In the genomic region with DNA sequence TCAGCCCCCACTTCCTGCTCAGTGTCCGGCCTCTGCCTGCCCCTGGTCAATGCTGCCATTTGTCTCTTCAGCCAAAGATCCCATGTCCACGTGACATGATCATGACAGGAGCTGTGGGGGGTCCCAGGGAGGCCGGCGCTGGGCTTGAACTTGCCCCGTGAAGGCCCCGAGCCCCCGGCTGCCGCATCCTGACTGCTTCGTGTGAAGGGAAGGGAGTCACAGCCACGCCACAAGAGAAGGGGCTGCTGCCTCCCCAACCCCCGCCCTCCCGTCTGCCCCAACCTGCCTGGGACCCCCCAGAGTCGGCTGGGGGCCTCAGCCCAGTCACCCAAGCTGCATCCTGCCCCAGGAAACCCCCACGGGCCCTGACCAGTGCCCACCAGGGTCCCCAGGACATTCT, we compare ENCODE assay signal across 7 cellular contexts. TPM values are rescaled to one million over a fixed set of nuclear protein-coding genes. Genes with fewer than 3 reads are reported as not detected.
"Had no signal": no experiment of that assay in that cellular context is flagged by ENCODE, and none has a peak within 500 bp of the region (broad histone marks: within the 10 kb centered on the region; RNA-seq: fewer than 3 reads in every experiment).

No MANE protein-coding gene starts in this region.

- H3K27ac Mint-ChIP-seq: IgD-negative memory B cell had no signal

- H3K27ac ChIP-seq: HL-60 had no signal

- H3K4me1 Mint-ChIP-seq: IgD-negative memory B cell had no signal

- H3K4me3 Mint-ChIP-seq: IgD-negative memory B cell had no signal

- H3K4me3 ChIP-seq: K562 had no signal

- DNase-seq: IMR-90, KG1 had no signal

- H3K36me3 Mint-ChIP-seq: IgD-negative memory B cell had no signal

RNA-seq across cellular contexts. Expression of a gene that starts 14.3 kb away (rescaled TPM):
- total RNA-seq: HT1080, IMR-90, K562 had no signal
- polyA plus RNA-seq: IgD-negative memory B cell, IMR-90, K562 had no signal

RNA-seq across cellular contexts. Expression of a gene that starts 37.8 kb away (rescaled TPM):
- total RNA-seq: HT1080, IMR-90, K562 had no signal
- polyA plus RNA-seq: HepG2, IgD-negative memory B cell, IMR-90, K562 had no signal
